ENCODE assay signal across 2 cellular contexts in genomic region chr5:40784027-40784653, GRCh38.
TF ChIP-seq lines count a peak whose summit lies in the region.

No MANE protein-coding gene starts in this region.

TF ChIP-seq in HepG2, 621 proteins besides CTCF, POLR2A, EP300 and RAD21 (continues in another document):
- TF ChIP-seq ZNF343 (CRISPR knock-in tag; IDR thresholded peaks at IDR 0.05) (no peak), ISX (CRISPR knock-in tag; conservative IDR thresholded peaks at IDR 0.05) (no peak), KMT2A (CRISPR knock-in tag; IDR thresholded peaks at IDR 0.05) (no peak), KDM5B (CRISPR knock-in tag; IDR thresholded peaks at IDR 0.05; ENCODE audit: borderline replicate concordance) (no peak), NBN (conservative IDR thresholded peaks at IDR 0.05) (no peak), POLR2AphosphoS5 (IDR thresholded peaks at IDR 0.05; ENCODE audit: low read depth, low read length) (peak; percentile 71), ZBTB49 (CRISPR knock-in tag; IDR thresholded peaks at IDR 0.05; ENCODE audit: borderline replicate concordance) (no peak), BHLHE40 (IDR thresholded peaks at IDR 0.05; ENCODE audit: low read length) (no peak), NCOA2 (CRISPR knock-in tag; IDR thresholded peaks at IDR 0.05) (peak; percentile 75), ZNF382 (CRISPR knock-in tag; IDR thresholded peaks at IDR 0.05; ENCODE audit: borderline replicate concordance) (no peak), TP53 (CRISPR knock-in tag; conservative IDR thresholded peaks at IDR 0.05) (no peak), ISL2 (CRISPR knock-in tag; IDR thresholded peaks at IDR 0.05) (peak; percentile 64), MZF1 (CRISPR knock-in tag; IDR thresholded peaks at IDR 0.05; ENCODE audit: borderline replicate concordance) (no peak), ZNF773 (CRISPR knock-in tag; IDR thresholded peaks at IDR 0.05; ENCODE audit: borderline replicate concordance) (no peak), FUBP1 (CRISPR knock-in tag; IDR thresholded peaks at IDR 0.05; ENCODE audit: borderline replicate concordance) (no peak), MED1 (CRISPR knock-in tag; IDR thresholded peaks at IDR 0.05) (peak; percentile 71; the same call in 1 of the 2 replicates), ARID5B (CRISPR knock-in tag; IDR thresholded peaks at IDR 0.05) (peak; percentile 74), RBFOX2 (IDR thresholded peaks at IDR 0.05; ENCODE audit: low read depth, low read length) (peak; percentile 51; the same call in 1 of the 2 replicates), SALL1 (CRISPR knock-in tag; IDR thresholded peaks at IDR 0.05) (peak; percentile 48; the same call in 1 of the 2 replicates), ZNF629 (CRISPR knock-in tag; conservative IDR thresholded peaks at IDR 0.05) (no peak), TOPORS (CRISPR knock-in tag; IDR thresholded peaks at IDR 0.05) (no peak), SALL2 (CRISPR knock-in tag; IDR thresholded peaks at IDR 0.05) (no peak), CSRNP1 (CRISPR knock-in tag; IDR thresholded peaks at IDR 0.05) (no peak)

TF ChIP-seq in SK-N-SH, 30 proteins besides CTCF, POLR2A, EP300 and RAD21:
- TF ChIP-seq YY1 (IDR thresholded peaks at IDR 0.05; ENCODE audit: low read depth) (no peak), MEF2A (IDR thresholded peaks at IDR 0.05; ENCODE audit: borderline replicate concordance, low read depth) (no peak), RXRA (IDR thresholded peaks at IDR 0.05; ENCODE audit: borderline replicate concordance, low read depth) (no peak), FOXJ3 (CRISPR knock-in tag; IDR thresholded peaks at IDR 0.05) (no peak), TCF12 (IDR thresholded peaks at IDR 0.05) (no peak), EZH2phosphoT487 (IDR thresholded peaks at IDR 0.05; ENCODE audit: borderline replicate concordance, low read depth) (no peak), POLR2AphosphoS5 (IDR thresholded peaks at IDR 0.05; ENCODE audit: low read depth, low read length) (no peak), TEAD4 (IDR thresholded peaks at IDR 0.05; ENCODE audit: borderline replicate concordance, insufficient read depth) (no peak), SIN3A (IDR thresholded peaks at IDR 0.05; ENCODE audit: borderline replicate concordance, low read depth, low read length) (no peak), GABPA (IDR thresholded peaks at IDR 0.05; ENCODE audit: low read depth) (no peak), MXI1 (IDR thresholded peaks at IDR 0.05; ENCODE audit: low read depth, low read length) (no peak), CHD2 (IDR thresholded peaks at IDR 0.05; ENCODE audit: low read length, partially characterized antibody) (no peak), MAX (IDR thresholded peaks at IDR 0.05; ENCODE audit: low read depth) (no peak), JUND (IDR thresholded peaks at IDR 0.05) (no peak), ELF1 (IDR thresholded peaks at IDR 0.05) (no peak), NRF1 (IDR thresholded peaks at IDR 0.05; ENCODE audit: low read depth, low read length) (no peak)
